ENCODE assay signal across 8 cellular contexts in genomic region chr7:140229591-140230516, GRCh38. TPM values are rescaled to one million over a fixed set of nuclear protein-coding genes. Genes with fewer than 3 reads are reported as not detected.
DNase-seq lines count a peak whose midpoint lies in the region; ATAC-seq and TF ChIP-seq lines count a peak whose summit lies in the region.

No MANE protein-coding gene starts in this region.

- 10 to 15% (median 13%) methylated on average over 29 to 44 of the region's 44 CpGs for WGBS in psoas muscle, 3 donors

- peaks cover 41% of the 10 kb centered on the region for H3K4me1 ChIP-seq in CD8-positive, alpha-beta memory T cell (ENCODE audit: insufficient read depth, low read length)
- H3K4me1 ChIP-seq in HUES48 (ENCODE audit: control insufficient read depth, insufficient read depth, low read length), result peaks cover 13% of the 10 kb centered on the region
- peaks cover 4% of the 10 kb centered on the region for H3K4me1 ChIP-seq in psoas muscle

- CTCF ChIA-PET in CD8-positive, alpha-beta memory T cell (lab: Charles Lee), result interaction anchor here (0.9 to 4.4 kb wide), 7 partner anchors 11 to 74 kb away, joined by 3 to 30 read pairs (median 4); partner anchors contain the start of gene KDM7A

- no peaks in the 10 kb centered on the region for H3K36me3 ChIP-seq in CD8-positive, alpha-beta memory T cell (ENCODE audit: insufficient read depth, low read length)
- H3K36me3 ChIP-seq in HUES48 (ENCODE audit: control insufficient read depth, insufficient read depth, low read length) (no peaks in the 10 kb centered on the region), psoas muscle (ENCODE audit: insufficient read depth in 1 of 2, low read depth in 1 of 2) (no peaks in the 10 kb centered on the region)

- no peak overlapping the region for H3K9ac ChIP-seq in HUES48 (ENCODE audit: low read depth, low read length)

- DNase-seq in CD8-positive, alpha-beta memory T cell, result peak; percentile 53 to 89 (median 83)
- DNase-seq in activated T-cell treated with anti-CD3 and anti-CD28 coated beads for 24 hours (ENCODE audit: low read depth), result peak; percentile 40
- no peak for DNase-seq in fibroblast of the aortic adventitia (ENCODE audit: low read depth)
- DNase-seq in psoas muscle, result no peak
- no peak for DNase-seq in NCI-H1092 treated with DMSO at 0.1 percent for 48 hours (lab: John Stamatoyannopoulos, UW)
- no peak for DNase-seq in NCI-H446 treated with DMSO at 0.1 percent for 48 hours (lab: John Stamatoyannopoulos, UW)

- no peaks in the 10 kb centered on the region for H3K27me3 Mint-ChIP-seq in CD8-positive, alpha-beta memory T cell

- TF ChIP-seq CTCF in fibroblast of the aortic adventitia (IDR thresholded peaks at IDR 0.05; ENCODE audit: insufficient read depth, low read length) (no peak), psoas muscle (IDR thresholded peaks at IDR 0.05) (no peak)

- H3K4me3 ChIP-seq in CD8-positive, alpha-beta memory T cell (ENCODE audit: low read length), result peak overlapping the region; percentile 56
- H3K4me3 ChIP-seq in HUES48 (ENCODE audit: low read depth, low read length) (peak overlapping the region; percentile 83), fibroblast of the aortic adventitia (ENCODE audit: low read depth, low read length) (peak overlapping the region; percentile 62), psoas muscle (peak overlapping the region; percentile 67)

- H3K4me1 Mint-ChIP-seq in CD8-positive, alpha-beta memory T cell, result peaks cover 38 to 51% (median 49%) of the 10 kb centered on the region in 3 donors

- H3K9me3 ChIP-seq in CD8-positive, alpha-beta memory T cell (ENCODE audit: low read length), result no peaks in the 10 kb centered on the region
- H3K9me3 ChIP-seq in HUES48 (ENCODE audit: control insufficient read depth, insufficient read depth, low read length) (no peaks in the 10 kb centered on the region), psoas muscle (no peaks in the 10 kb centered on the region)

- no peaks in the 10 kb centered on the region for H3K9me3 Mint-ChIP-seq in CD8-positive, alpha-beta memory T cell

- H3K27ac Mint-ChIP-seq in CD8-positive, alpha-beta memory T cell, result peak overlapping the region; percentile 98 to 100 (median 99)

- H3K36me3 Mint-ChIP-seq in CD8-positive, alpha-beta memory T cell, result peaks cover 0 to 5% (median 0%) of the 10 kb centered on the region in 3 donors

- POLR2A ChIA-PET in CD8-positive, alpha-beta memory T cell (lab: Charles Lee), result interaction anchor here (0.7 to 6.0 kb wide), 7 partner anchors 9 to 167 kb away, joined by 3 to 103 read pairs (median 6); partner anchors contain the start of genes KDM7A and PARP12

- peak overlapping the region; percentile 79 to 94 (median 86) for H3K4me3 Mint-ChIP-seq in CD8-positive, alpha-beta memory T cell

- ATAC-seq in psoas muscle (peak in 2 of 4 donors; percentile 18 to 38), HG03442 (IDR thresholded peaks at IDR 0.05; ENCODE audit: unreplicated experiment) (no peak)

- no peaks in the 10 kb centered on the region for H3K27me3 ChIP-seq in CD8-positive, alpha-beta memory T cell (ENCODE audit: insufficient read depth, low read length, poor library complexity, severe bottlenecking)
- peaks cover 24% of the 10 kb centered on the region for H3K27me3 ChIP-seq in HUES48 (ENCODE audit: control insufficient read depth, insufficient read depth, low read length)
- peaks cover 0 to 51% (median 15%) of the 10 kb centered on the region in 3 donors for H3K27me3 ChIP-seq in psoas muscle (ENCODE audit: insufficient read depth in 3 of 3, low read length in 2 of 3)

- peak overlapping the region; percentile 86 for H3K27ac ChIP-seq in CD8-positive, alpha-beta memory T cell (ENCODE audit: low read depth, low read length)
- H3K27ac ChIP-seq in HUES48 (ENCODE audit: low read depth, low read length) (peak overlapping the region; percentile 9), psoas muscle (peak overlapping the region; percentile 41)

- intact Hi-C loops in psoas muscle (cut with DNase I), result loop anchor here in 1 of 2 donors (5.0 kb wide), 1 partner anchor 53 kb away; the partner anchor contains the start of gene KDM7A

RNA-seq across cellular contexts. Expression of gene KDM7A, which starts 53.1 kb away (rescaled TPM):
- 1 to 10 TPM; 8.2 to 8.5 TPM for total RNA-seq in CD8-positive, alpha-beta memory T cell
- 3.5 TPM for polyA plus RNA-seq in CD8-positive, alpha-beta memory T cell
- total RNA-seq in fibroblast of the aortic adventitia (ENCODE audit: low replicate concordance) (6.6 and 6.9 TPM in 2 replicates), psoas muscle (10 to 100 TPM; 27.4 to 59.4 (median 39.1) TPM)
- 10 to 100 TPM in 2 of 3 donors, 1 to 10 TPM in 1; 5.5 to 23.3 (median 13.7) TPM for polyA plus RNA-seq in psoas muscle

Comparison
In these comparisons a context has a peak if more than half of its experiments do, and no peak if none do; other contexts are left out.
1. DNase-seq: peak in CD8-positive, alpha-beta memory T cell (5 of 5) and activated T-cell treated with anti-CD3 and anti-CD28 coated beads for 24 hours (single experiment); none in fibroblast of the aortic adventitia (single experiment), psoas muscle (0 of 2), NCI-H1092 treated with DMSO at 0.1 percent for 48 hours (single experiment) and NCI-H446 treated with DMSO at 0.1 percent for 48 hours (single experiment).
2. H3K27ac ChIP-seq: peak in every context shown above with its lines; median percentile 86 in CD8-positive, alpha-beta memory T cell; 41 in psoas muscle; 9 in HUES48.
3. Peak in every context shown above with its lines, with median percentiles within 50 percentile points of each other: H3K4me3 ChIP-seq.